In genomic region chr5:173501922-173502321, GRCh38 we compare ENCODE assay signal across 25 cellular contexts.
"Had no signal": no experiment of that assay in that cellular context is flagged by ENCODE, and none has a peak within 500 bp of the region (broad histone marks: within the 10 kb centered on the region; RNA-seq: fewer than 3 reads in every experiment).

No MANE protein-coding gene starts in this region.

- H3K4me3 ChIP-seq: coronary artery, lung, mucosa of descending colon, sigmoid colon, skin epidermis, spleen, transverse colon, upper lobe of right lung, uterus had no signal

- H2AFZ ChIP-seq: parathyroid adenoma had no signal

- ATAC-seq: effector memory CD8-positive, alpha-beta T cell; left ventricle myocardium superior; mucosa of descending colon; natural killer cell treated with Interleukin-12 subunit alpha and Interleukin-12 subunit beta and Interleukin-15 and Interleukin-18, amount 100 ng/mL, for 72 hours; right cardiac atrium; stimulated activated memory B cell treated with anti-CD40 and anti-IgM and Interleukin-4, amounts not matched to agents 10 μg/mL and 1 μg/mL and 100 μg/mL, for 72 hours; stimulated activated naive CD8-positive, alpha-beta T cell treated with anti-CD3 and anti-CD28 coated beads, Interleukin-15, Interleukin-2, amounts not matched to agents 100 U/mL and 50 U/mL, for 24 hours; upper lobe of right lung had no signal

- H3K27ac ChIP-seq: coronary artery, parathyroid adenoma, spleen, transverse colon, upper lobe of right lung, uterus had no signal

- H3K36me3 ChIP-seq: sigmoid colon, spleen, transverse colon, upper lobe of right lung, uterus had no signal

- H3K27me3 ChIP-seq: sigmoid colon, transverse colon, upper lobe of right lung, uterus had no signal

- H3K79me2 ChIP-seq: parathyroid adenoma had no signal

- H3K9me3 ChIP-seq: mucosa of descending colon, upper lobe of right lung, uterus had no signal

- H3K9ac ChIP-seq: parathyroid adenoma had no signal

- H3K4me1 ChIP-seq: parathyroid adenoma, spleen, upper lobe of right lung, uterus had no signal

- DNase-seq: dermis blood vessel endothelial cell; effector memory CD8-positive, alpha-beta T cell; erythroblast; foreskin fibroblast; hypothalamus; immature natural killer cell; islet precursor cell; kidney glomerular epithelial cell; left ventricle myocardium superior; mucosa of descending colon; naive B cell; sigmoid colon; spleen; stimulated activated CD4-positive, alpha-beta T cell treated with anti-CD3 and anti-CD28 coated beads, Interleukin-4, amount 100 ng/mL, for 4 hours; stimulated activated naive CD8-positive, alpha-beta T cell treated with anti-CD3 and anti-CD28 coated beads, Interleukin-15, Interleukin-2, amounts not matched to agents 100 U/mL and 50 U/mL, for 24 hours; transverse colon; upper lobe of right lung; uterus had no signal
